ENCODE assay signal across 17 cellular contexts in the genomic region with DNA sequence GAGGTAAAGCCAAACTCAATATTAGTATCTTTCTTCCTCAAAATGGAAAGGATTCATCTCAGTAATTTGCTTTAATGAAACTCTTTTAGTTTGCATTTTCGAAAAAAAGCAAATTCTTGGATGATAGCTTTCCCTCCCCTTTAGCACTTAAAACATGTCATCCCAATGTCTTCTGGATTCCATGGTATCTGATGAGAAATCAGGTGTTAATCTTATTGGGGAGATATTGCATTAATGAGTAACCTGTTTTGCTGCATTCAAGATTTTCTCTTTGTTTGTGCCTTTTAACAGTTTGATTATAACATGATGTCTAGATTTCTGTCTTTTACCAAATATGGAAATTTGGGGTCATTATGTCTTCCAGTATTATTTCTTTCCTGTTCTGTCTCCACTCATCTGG.
"Had no signal": no experiment of that assay in that cellular context is flagged by ENCODE, and none has a peak within 500 bp of the region (broad histone marks: within the 10 kb centered on the region; RNA-seq: fewer than 3 reads in every experiment).

No MANE protein-coding gene starts in this region.

- H3K4me3 ChIP-seq: coronary artery, heart right ventricle, neural progenitor cell, pancreas, smooth muscle cell had no signal

- H3K4me2 ChIP-seq: neural progenitor cell, smooth muscle cell had no signal

- H3K27me3 ChIP-seq: heart right ventricle, neural progenitor cell, pancreas had no signal

- ATAC-seq: esophagus mucosa; heart right ventricle; left lobe of liver; natural killer cell treated with Interleukin-12 subunit alpha and Interleukin-12 subunit beta and Interleukin-15 and Interleukin-18, amount 100 ng/mL, for 72 hours; pancreas; right cardiac atrium had no signal

- FAIRE-seq: frontal cortex, pancreas had no signal

- H2AFZ ChIP-seq: neural progenitor cell had no signal

- H3K9me3 ChIP-seq: pancreas had no signal

- H3K4me1 ChIP-seq: heart right ventricle, neural progenitor cell, pancreas had no signal

- H3K27ac ChIP-seq: coronary artery, heart right ventricle, neural progenitor cell, pancreas had no signal

- H3K9ac ChIP-seq: neural progenitor cell had no signal

- H3K36me3 ChIP-seq: heart right ventricle, pancreas had no signal

- DNase-seq: effector CD4-positive, alpha-beta T cell; heart right ventricle; hypothalamus; islet precursor cell; nucleus accumbens; pancreas; right cardiac atrium; stimulated activated CD4-positive, alpha-beta T cell treated with anti-CD3 and anti-CD28 coated beads, Interleukin-2, amount 100 ng/mL, for 48 hours; stimulated activated naive CD4-positive, alpha-beta T cell treated with Interleukin-2 at 50 U/mL for 16 hours; trophoblast cell had no signal
